Comparison of ENCODE assay signal across 1 cellular context in the genomic region with DNA sequence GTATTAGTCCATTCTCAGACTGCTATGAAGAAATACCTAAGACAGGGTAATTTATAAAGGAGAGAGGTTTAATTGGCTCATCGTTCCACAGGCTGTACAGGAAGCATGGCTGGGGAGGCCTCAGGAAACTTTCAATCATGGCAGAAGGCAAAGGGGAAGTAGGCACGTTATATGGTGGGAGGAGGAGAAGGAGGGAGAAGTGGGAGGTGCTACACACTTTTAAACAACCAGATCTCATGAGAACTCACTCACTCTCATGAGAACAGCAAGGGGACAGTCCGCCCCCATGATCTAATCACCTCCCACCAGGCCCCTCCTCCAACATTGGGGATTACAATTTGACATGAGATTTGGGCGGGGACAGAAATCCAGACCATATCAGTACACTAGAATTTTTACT. TPM values are rescaled to one million over a fixed set of nuclear protein-coding genes. Genes with fewer than 3 reads are reported as not detected.
"Had no signal": no experiment of that assay in that cellular context is flagged by ENCODE, and none has a peak within 500 bp of the region (broad histone marks: within the 10 kb centered on the region; RNA-seq: fewer than 3 reads in every experiment).

No MANE protein-coding gene starts in this region.

RNA-seq across cellular contexts. Expression of gene GPR161, which starts 18.0 kb away (rescaled TPM):
- polyA plus RNA-seq: naive thymus-derived CD8-positive, alpha-beta T cell had no signal
